Comparison of ENCODE assay signal across 8 cellular contexts in the genomic region with DNA sequence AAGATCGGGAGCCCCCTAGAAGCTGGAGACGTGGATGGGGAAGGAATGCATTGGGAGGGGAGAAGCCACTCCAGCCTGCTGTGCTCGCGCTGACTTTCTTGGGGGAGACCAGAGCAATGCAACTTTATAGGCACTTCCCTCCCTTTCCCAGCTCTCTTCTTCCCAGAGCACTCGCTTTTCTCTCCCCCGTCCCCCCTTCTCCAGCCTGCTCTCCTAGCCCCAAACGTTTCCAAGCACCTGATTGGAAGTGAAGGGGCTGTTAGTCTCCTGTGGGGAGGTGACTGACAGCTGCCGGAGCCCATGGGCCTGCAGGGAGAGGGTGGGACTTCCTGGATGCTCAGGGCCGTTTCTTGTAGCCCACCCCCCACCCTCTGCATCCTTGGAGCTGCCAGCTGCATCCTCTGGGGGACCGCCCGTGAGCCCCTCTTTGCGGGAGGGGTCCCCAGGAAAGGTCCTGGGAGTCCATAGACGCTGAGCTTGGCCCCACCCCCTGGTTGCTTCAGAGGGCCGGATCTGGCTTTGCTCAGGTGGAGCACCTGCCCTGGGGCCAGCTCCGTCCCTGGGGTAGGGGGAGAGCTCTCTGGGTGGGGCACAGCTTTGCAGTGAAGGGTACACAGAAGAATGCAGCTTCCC. TPM values are rescaled to one million over a fixed set of nuclear protein-coding genes. Genes with fewer than 3 reads are reported as not detected.
A peak's percentile ranks its signal among the peaks of the same experiment; 100 is the strongest.
DNase-seq lines count a peak whose midpoint lies in the region; ATAC-seq, FAIRE-seq and TF ChIP-seq lines count a peak whose summit lies in the region.

No MANE protein-coding gene starts in this region.

- no peak overlapping the region for H4K5ac ChIP-seq in H1 (ENCODE audit: insufficient read length, low read depth, low read length)

- POLR2A ChIA-PET in CD4-positive, alpha-beta T cell (lab: Charles Lee), result no interaction called here
- POLR2A ChIA-PET in HEK293 (lab: Yijun Ruan, JAX) (interaction anchor here (1.0 to 1.1 kb wide), 2 partner anchors 20 to 84 kb away, joined by 3 read pairs; no protein-coding TSS in a partner anchor), H1 (lab: Charles Lee; ENCODE audit: partially characterized antibody) (interaction anchor here (0.5 to 1.8 kb wide), 17 partner anchors 8 to 259 kb away, joined by 3 to 6 read pairs (median 3); a partner anchor contains a TSS)

- H2AK5ac ChIP-seq in H1 (ENCODE audit: low read depth, low read length), result no peak overlapping the region

- no peak for DNase-seq in CD4-positive, alpha-beta T cell
- DNase-seq in SJSA1 (ENCODE audit: low read depth in 1 of 2, low spot score in 2 of 2), result no peak
- DNase-seq in H1 (ENCODE audit: low read depth in 1 of 2, low spot score in 2 of 2), result peak; percentile 68 to 79
- DNase-seq in nephron progenitor cell, result peak; percentile 74
- no peak for DNase-seq in effector memory CD4-positive, alpha-beta T cell
- no peak for DNase-seq in NCI-H2029 (lab: John Stamatoyannopoulos, UW)

- H2AFZ ChIP-seq in H1 (ENCODE audit: low read length), result peak overlapping the region; percentile 76

- no peak for TF ChIP-seq EP300 in H1 (IDR thresholded peaks at IDR 0.05; ENCODE audit: borderline replicate concordance in 1 of 2, low read depth in 2 of 2, low read length in 2 of 2)

- H3K4ac ChIP-seq in H1 (replicated peaks; ENCODE audit: insufficient read length, low read depth, low read length), result peak overlapping the region; percentile 75

- ATAC-seq in CD4-positive, alpha-beta T cell (ENCODE audit: poor library complexity), result no peak
- ATAC-seq in GM21360 (IDR thresholded peaks at IDR 0.05; ENCODE audit: unreplicated experiment), result no peak

- no peaks in the 10 kb centered on the region for H3K9me3 ChIP-seq in CD4-positive, alpha-beta T cell (ENCODE audit: control insufficient read depth, low read length)
- H3K9me3 ChIP-seq in HEK293 (ENCODE audit: control insufficient read depth, insufficient read depth, low read depth, low read length) (no peaks in the 10 kb centered on the region), SJSA1 (replicated peaks) (no peaks in the 10 kb centered on the region), H1 (ENCODE audit: insufficient read depth in 2 of 2, low read depth in 1 of 2, low read length in 1 of 2) (no peaks in the 10 kb centered on the region)
- H3K9me3 ChIP-seq in effector memory CD4-positive, alpha-beta T cell (ENCODE audit: control insufficient read depth, low read length), result no peaks in the 10 kb centered on the region

- peaks cover 14 to 35% of the 10 kb centered on the region in 2 experiments; a peak in 3 of 4 replicates for H3K79me2 ChIP-seq in H1 (ENCODE audit: control insufficient read depth in 1 of 2, insufficient read depth in 2 of 2, low read length in 2 of 2)

- no peaks in the 10 kb centered on the region for H3K27me3 Mint-ChIP-seq in CD4-positive, alpha-beta T cell
- peaks cover 1% of the 10 kb centered on the region for H3K27me3 Mint-ChIP-seq in nephron progenitor cell (ENCODE audit: low read depth, poor library complexity)

- peak; percentile 83 for FAIRE-seq in H1 (lab: Jason Lieb, UNC)

- H3K4me3 Mint-ChIP-seq in CD4-positive, alpha-beta T cell, result peak overlapping the region; percentile 83
- H3K4me3 Mint-ChIP-seq in nephron progenitor cell, result peak overlapping the region; percentile 92

- H3K23ac ChIP-seq in H1 (ENCODE audit: insufficient read length), result no peak overlapping the region

- 0 out of 2 replicates have a peak overlapping the region, but pooled peaks have one; percentile 16 for H3K18ac ChIP-seq in H1 (ENCODE audit: extremely low read depth, low read length)

- no peaks in the 10 kb centered on the region for H3K27me3 ChIP-seq in CD4-positive, alpha-beta T cell (ENCODE audit: control insufficient read depth, insufficient read depth, low read length)
- H3K27me3 ChIP-seq in SJSA1 (replicated peaks) (no peaks in the 10 kb centered on the region), H1 (replicated peaks in 1 of 4; ENCODE audit: control insufficient read depth in 3 of 4, extremely low read depth in 1 of 4, insufficient read depth in 3 of 4, low read length in 3 of 4) (no peaks in the 10 kb centered on the region; a peak in 1 of 7 replicates)
- H3K27me3 ChIP-seq in effector memory CD4-positive, alpha-beta T cell (replicated peaks; ENCODE audit: control insufficient read depth, insufficient read depth, low read length, poor library complexity, severe bottlenecking), result no peaks in the 10 kb centered on the region

- H3K4me3 ChIP-seq in HEK293 (ENCODE audit: low read depth, low read length), result peak overlapping the region; percentile 85
- peak overlapping the region; percentile 16 for H3K4me3 ChIP-seq in SJSA1
- H3K4me3 ChIP-seq in H1 (ENCODE audit: extremely low read depth in 1 of 4, insufficient read depth in 2 of 4, low read depth in 3 of 4, low read length in 4 of 4), result peak overlapping the region; percentile 69 to 99 (median 74)
- H3K4me3 ChIP-seq in effector memory CD4-positive, alpha-beta T cell (ENCODE audit: insufficient read depth, low read depth, low read length, poor library complexity, severe bottlenecking), result no peak overlapping the region

- H4K91ac ChIP-seq in H1 (replicated peaks; ENCODE audit: insufficient read length, low read length), result no peak overlapping the region

- H2BK20ac ChIP-seq in H1 (ENCODE audit: low read length), result no peak overlapping the region

- no peak for TF ChIP-seq CTCF in CD4-positive, alpha-beta T cell (IDR thresholded peaks at IDR 0.05)
- TF ChIP-seq CTCF in HEK293 (tag by site-specific recombination; IDR thresholded peaks at IDR 0.05) (no peak), H1 (IDR thresholded peaks at IDR 0.05; ENCODE audit: control extremely low read depth in 1 of 3, insufficient read depth in 1 of 3, low read depth in 1 of 3, low read length in 3 of 3) (no peak), nephron progenitor cell (IDR thresholded peaks at IDR 0.05) (no peak)

- peaks cover 3% of the 10 kb centered on the region; the same call in 1 of the 2 replicates for H3K4me1 ChIP-seq in HEK293 (ENCODE audit: control insufficient read depth, insufficient read depth, low read length)
- H3K4me1 ChIP-seq in SJSA1 (replicated peaks), result peaks cover 12% of the 10 kb centered on the region
- peaks cover 0 to 16% (median 11%) of the 10 kb centered on the region in 4 experiments; a peak in 5 of 7 replicates for H3K4me1 ChIP-seq in H1 (replicated peaks in 1 of 4; ENCODE audit: control insufficient read depth in 3 of 4, insufficient read depth in 4 of 4, low read length in 3 of 4)
- peaks cover 25% of the 10 kb centered on the region for H3K4me1 ChIP-seq in effector memory CD4-positive, alpha-beta T cell (ENCODE audit: control insufficient read depth, insufficient read depth, low read length, poor library complexity, severe bottlenecking)

- H3K27ac ChIP-seq in CD4-positive, alpha-beta T cell (ENCODE audit: low read depth, low read length), result no peak overlapping the region
- H3K27ac ChIP-seq in HEK293 (ENCODE audit: extremely low read depth, low read depth, low read length) (peak overlapping the region; percentile 73), SJSA1 (no peak overlapping the region), H1 (ENCODE audit: low read depth, low read length) (0 out of 2 replicates have a peak overlapping the region, but pooled peaks have one; percentile 43)
- H3K27ac ChIP-seq in effector memory CD4-positive, alpha-beta T cell (ENCODE audit: insufficient read depth, low read length, poor library complexity, severe bottlenecking), result no peak overlapping the region

- peaks cover 24% of the 10 kb centered on the region for H3K4me1 Mint-ChIP-seq in CD4-positive, alpha-beta T cell (ENCODE audit: low read depth)
- peaks cover 21% of the 10 kb centered on the region for H3K4me1 Mint-ChIP-seq in nephron progenitor cell

- peak overlapping the region; percentile 63; the same call in 1 of the 2 replicates for H2BK5ac ChIP-seq in H1 (ENCODE audit: low read depth, low read length)

- no peaks in the 10 kb centered on the region for H3K9me3 Mint-ChIP-seq in CD4-positive, alpha-beta T cell
- peaks cover under 1% of the 10 kb centered on the region for H3K9me3 Mint-ChIP-seq in nephron progenitor cell

- H3K56ac ChIP-seq in H1 (replicated peaks; ENCODE audit: insufficient read length, low read depth, low read length), result peak overlapping the region; percentile 5

- H4K20me1 ChIP-seq in H1 (replicated peaks in 1 of 2; ENCODE audit: control insufficient read depth in 1 of 2, insufficient read depth in 2 of 2, low read length in 2 of 2), result peaks cover 0 to 15% of the 10 kb centered on the region in 2 experiments

- no peak overlapping the region for H2BK120ac ChIP-seq in H1 (replicated peaks; ENCODE audit: low read depth, low read length)

- no peak overlapping the region for H2BK15ac ChIP-seq in H1 (ENCODE audit: low read length)

- peaks cover 20 to 43% of the 10 kb centered on the region in 2 experiments for H3K36me3 ChIP-seq in HEK293 (ENCODE audit: control insufficient read depth in 2 of 2, insufficient read depth in 1 of 2, low read length in 2 of 2)
- peaks cover 33% of the 10 kb centered on the region for H3K36me3 ChIP-seq in SJSA1
- H3K36me3 ChIP-seq in H1 (ENCODE audit: control insufficient read depth in 2 of 4, insufficient read depth in 4 of 4, low read length in 3 of 4), result peaks cover 8 to 28% (median 17%) of the 10 kb centered on the region in 4 experiments; a peak in 7 of 8 replicates
- H3K36me3 ChIP-seq in effector memory CD4-positive, alpha-beta T cell (ENCODE audit: control insufficient read depth, insufficient read depth, low read length), result peaks cover 18% of the 10 kb centered on the region

- no peak overlapping the region for H3K14ac ChIP-seq in H1 (ENCODE audit: insufficient read length)

- intact Hi-C loops in CD4-positive, alpha-beta T cell (cut with DNase I, micrococcal nuclease), result loop anchor here in 1 of 2 experiments (5.0 to 10.0 kb wide), 4 partner anchors 147 to 320 kb away; a partner anchor contains a TSS

- H3K4me2 ChIP-seq in H1 (ENCODE audit: insufficient read depth in 1 of 2, low read depth in 2 of 2, low read length in 2 of 2), result peak overlapping the region; percentile 81 to 95

- peak overlapping the region; percentile 80 for H4K8ac ChIP-seq in H1 (ENCODE audit: extremely low read depth, insufficient read depth, low read length)

- peaks cover 18% of the 10 kb centered on the region for H3K36me3 Mint-ChIP-seq in CD4-positive, alpha-beta T cell (ENCODE audit: low read depth)
- peaks cover 24% of the 10 kb centered on the region for H3K36me3 Mint-ChIP-seq in nephron progenitor cell (ENCODE audit: low read depth)

- H3K23me2 ChIP-seq in H1 (ENCODE audit: low read depth, low read length), result peaks cover 22% of the 10 kb centered on the region

- no peak for TF ChIP-seq POLR2A in H1 (IDR thresholded peaks at IDR 0.05; ENCODE audit: control extremely low read depth in 1 of 2, low read depth in 2 of 2, low read length in 2 of 2)

- H2BK12ac ChIP-seq in H1 (ENCODE audit: low read depth, low read length), result no peak overlapping the region

- peaks cover 17% of the 10 kb centered on the region; the same call in 1 of the 2 replicates for H3K79me1 ChIP-seq in H1 (ENCODE audit: low read depth, low read length)

- TF ChIP-seq RAD21 in H1 (IDR thresholded peaks at IDR 0.05 in 1 of 2, conservative IDR thresholded peaks at IDR 0.05 in 1 of 2; ENCODE audit: low read depth in 2 of 2, low read length in 2 of 2), result no peak

- H3K27ac Mint-ChIP-seq in CD4-positive, alpha-beta T cell, result peak overlapping the region; percentile 34
- peak overlapping the region; percentile 79 for H3K27ac Mint-ChIP-seq in nephron progenitor cell

- CTCF ChIA-PET in CD4-positive, alpha-beta T cell (lab: Charles Lee), result interaction anchor here (0.6 kb wide), 1 partner anchor 130 kb away, joined by 4 read pairs; no protein-coding TSS in a partner anchor
- CTCF ChIA-PET in HEK293 (lab: Yijun Ruan, JAX), result interaction anchor here (0.5 to 0.6 kb wide), 2 partner anchors 30 to 241 kb away, joined by 3 read pairs; no protein-coding TSS in a partner anchor
- CTCF ChIA-PET in H1 (lab: Charles Lee; ENCODE audit: partially characterized antibody), result interaction anchor here (0.6 to 2.1 kb wide), 11 partner anchors 20 to 551 kb away, joined by 3 to 6 read pairs (median 3); no protein-coding TSS in a partner anchor

- H3K9ac ChIP-seq in H1 (replicated peaks in 1 of 4; ENCODE audit: extremely low read depth in 1 of 4, low read depth in 3 of 4, low read length in 3 of 4), result peak overlapping the region in 3 of 4 experiments; percentile 36 to 54 (median 45); a peak in 5 of 7 replicates

- WGBS in H1 (ENCODE audit: extremely low coverage in 1 of 2, insufficient coverage in 1 of 2, insufficient read length in 1 of 2, insufficient replicate concordance in 2 of 2, low coverage in 1 of 2, low lambda C conversion rate in 2 of 2, missing lambda C conversion rate in 1 of 2), 2 experiments, result 9% methylated on average over 15 of the region's 15 CpGs; no CpG with 5 or more reads in 1 of the 2 experiments

RNA-seq across cellular contexts. Expression of a gene that starts 2.5 kb away (rescaled TPM):
- 10 to 100 TPM; 17.2 to 18.0 TPM for total RNA-seq in CD4-positive, alpha-beta T cell
- 58.7 and 71.4 TPM in 2 replicates for total RNA-seq in SJSA1 (2014; rRNA removed; shearing (Covaris generic))
- 102 and 106 TPM in 2 replicates for total RNA-seq in H1 (2021; fragmentation: NEBNext Ultra II Directional; extraction: Animal tissue kit (Norgen Biotek cat#: 25700))
- polyA plus RNA-seq in H1 (2011; rRNA removed), result 31.1 and 46.8 TPM in 2 replicates
- polyA plus RNA-seq in H1 (2011; cell fraction: cytosol; rRNA removed), result 60.2 TPM
- 76.7 TPM for polyA plus RNA-seq in H1 (2011; cell fraction: nucleus; rRNA removed)
- polyA plus RNA-seq in H1 (2012, experiment 1 of 2), result 80.0 to 94.0 TPM (median 88.5 TPM) in 4 replicates
- polyA plus RNA-seq in H1 (2012, experiment 2 of 2), result 61.0 TPM
- 61.1 TPM for polyA plus RNA-seq in H1 (2013, experiment 1 of 2)
- 57.8 TPM for polyA plus RNA-seq in H1 (2013, experiment 2 of 2)
- polyA minus RNA-seq in H1 (2011; rRNA and poly(A)+ RNA removed), result 15.9 and 22.3 TPM in 2 replicates
- polyA minus RNA-seq in H1 (2011; cell fraction: cytosol; rRNA and poly(A)+ RNA removed), result 37.7 TPM
- 33.9 TPM for polyA minus RNA-seq in H1 (2011; cell fraction: nucleus; rRNA and poly(A)+ RNA removed)

RNA-seq across cellular contexts. Expression of a gene that starts 17.0 kb away (rescaled TPM):
- 10 to 100 TPM; 54.5 to 58.4 TPM for total RNA-seq in CD4-positive, alpha-beta T cell
- total RNA-seq in SJSA1 (2014; rRNA removed; shearing (Covaris generic)), result 39.3 and 66.8 TPM in 2 replicates
- total RNA-seq in H1 (2021; fragmentation: NEBNext Ultra II Directional; extraction: Animal tissue kit (Norgen Biotek cat#: 25700)), result 28.0 and 29.9 TPM in 2 replicates
- polyA plus RNA-seq in H1 (2011; rRNA removed), result 43.8 and 63.0 TPM in 2 replicates
- 32.6 TPM for polyA plus RNA-seq in H1 (2011; cell fraction: cytosol; rRNA removed)
- 36.9 TPM for polyA plus RNA-seq in H1 (2011; cell fraction: nucleus; rRNA removed)
- polyA plus RNA-seq in H1 (2012, experiment 1 of 2), result 25.0 to 35.0 TPM (median 33.0 TPM) in 4 replicates
- polyA plus RNA-seq in H1 (2012, experiment 2 of 2), result 32.1 TPM
- 25.5 TPM for polyA plus RNA-seq in H1 (2013, experiment 1 of 2)
- polyA plus RNA-seq in H1 (2013, experiment 2 of 2), result 25.7 TPM
- polyA minus RNA-seq in H1 (2011; rRNA and poly(A)+ RNA removed), result 11.3 and 12.9 TPM in 2 replicates
- polyA minus RNA-seq in H1 (2011; cell fraction: cytosol; rRNA and poly(A)+ RNA removed), result 18.1 TPM
- polyA minus RNA-seq in H1 (2011; cell fraction: nucleus; rRNA and poly(A)+ RNA removed), result 16.4 TPM

RNA-seq across cellular contexts. Expression of a gene that starts 43.7 kb away (rescaled TPM):
- not detected for total RNA-seq in CD4-positive, alpha-beta T cell
- not detected in 2 replicates for total RNA-seq in SJSA1 (2014; rRNA removed; shearing (Covaris generic))
- 0.45 and 0.54 TPM in 2 replicates for total RNA-seq in H1 (2021; fragmentation: NEBNext Ultra II Directional; extraction: Animal tissue kit (Norgen Biotek cat#: 25700))
- polyA plus RNA-seq in H1 (2011; rRNA removed), result 0.35 and 0.67 TPM in 2 replicates
- polyA plus RNA-seq in H1 (2011; cell fraction: cytosol; rRNA removed), result 0.69 TPM
- 2.5 TPM for polyA plus RNA-seq in H1 (2011; cell fraction: nucleus; rRNA removed)
- 0.47 to 1.3 TPM (median 0.98 TPM) in 4 replicates for polyA plus RNA-seq in H1 (2012, experiment 1 of 2)
- 0.45 TPM for polyA plus RNA-seq in H1 (2012, experiment 2 of 2)
- polyA plus RNA-seq in H1 (2013, experiment 1 of 2), result 0.20 TPM
- polyA plus RNA-seq in H1 (2013, experiment 2 of 2), result 0.17 TPM
- polyA minus RNA-seq in H1 (2011; rRNA and poly(A)+ RNA removed), result 0.39 and 0.76 TPM in 2 replicates
- not detected for polyA minus RNA-seq in H1 (2011; cell fraction: cytosol; rRNA and poly(A)+ RNA removed)
- polyA minus RNA-seq in H1 (2011; cell fraction: nucleus; rRNA and poly(A)+ RNA removed), result 0.50 TPM

Comparison
In these comparisons a context has a peak if more than half of its experiments do, and no peak if none do; other contexts are left out.
1. DNase-seq: peak in H1 (2 of 2) and nephron progenitor cell (single experiment); none in CD4-positive, alpha-beta T cell (0 of 10), SJSA1 (0 of 2), effector memory CD4-positive, alpha-beta T cell (0 of 3) and NCI-H2029 (single experiment).
2. H3K27ac ChIP-seq: peak in HEK293 (single experiment) and H1 (single experiment); none in CD4-positive, alpha-beta T cell (single experiment), SJSA1 (single experiment) and effector memory CD4-positive, alpha-beta T cell (single experiment).